Comparison of ENCODE assay signal across 18 cellular contexts in genomic region chr7:51142741-51143390, GRCh38.
"Had no signal": no experiment of that assay in that cellular context is flagged by ENCODE, and none has a peak within 500 bp of the region (broad histone marks: within the 10 kb centered on the region; RNA-seq: fewer than 3 reads in every experiment).

No MANE protein-coding gene starts in this region.

- FAIRE-seq: endothelial cell of umbilical vein had no signal

- H3K36me3 ChIP-seq: colonic mucosa, lower lobe of right lung, upper lobe of left lung had no signal

- H3K9me3 ChIP-seq: colonic mucosa had no signal

- H3K27ac ChIP-seq: colonic mucosa, foreskin keratinocyte, lower lobe of right lung, upper lobe of left lung had no signal

- ATAC-seq: activated CD8-positive, alpha-beta T cell treated with anti-CD3 and anti-CD28 coated beads, Interleukin-2, amount 10 ng/mL, durations not matched to agents 7 days and 5 days; body of pancreas; foreskin keratinocyte; left cardiac atrium; lower lobe of right lung had no signal

- H3K4me1 ChIP-seq: colonic mucosa had no signal

- H3K4me3 ChIP-seq: body of pancreas, colonic mucosa, lower lobe of right lung, skin epidermis, upper lobe of left lung had no signal

- DNase-seq: activated B cell treated with CpG ODN at 0.5 μM for 24 hours; activated CD4-positive, alpha-beta T cell treated with anti-CD3 and anti-CD28 coated beads for 48 hours; activated CD8-positive, alpha-beta T cell treated with anti-CD3 and anti-CD28 coated beads, Interleukin-2, amount 10 ng/mL, durations not matched to agents 7 days and 5 days; activated gamma-delta T cell treated with Interleukin-2 at 50 U/mL for 16 hours; amniotic stem cell; body of pancreas; central memory CD4-positive, alpha-beta T cell; colonic mucosa; effector CD8-positive, alpha-beta T cell; foreskin keratinocyte; left cardiac atrium; lower lobe of right lung; stimulated activated CD4-positive, alpha-beta T cell treated with anti-CD3 and anti-CD28 coated beads, Interleukin-4, amount 100 ng/mL, for 4 hours; stimulated activated CD8-positive, alpha-beta memory T cell treated with anti-CD3 and anti-CD28 coated beads, Interleukin-4, amount 100 ng/mL, for 48 hours; stimulated activated naive CD4-positive, alpha-beta T cell treated with Interleukin-2 at 50 U/mL for 16 hours; upper lobe of left lung had no signal

- H3K27me3 ChIP-seq: body of pancreas, colonic mucosa, upper lobe of left lung had no signal
